In genomic region chr12:116916122-116916521, GRCh38 we compare ENCODE assay signal across 10 cellular contexts. TPM values are rescaled to one million over a fixed set of nuclear protein-coding genes. Genes with fewer than 3 reads are reported as not detected.
A peak's percentile ranks its signal among the peaks of the same experiment; 100 is the strongest.
DNase-seq lines count a peak whose midpoint lies in the region; ATAC-seq and TF ChIP-seq lines count a peak whose summit lies in the region.
"Had no signal": no experiment of that assay in that cellular context is flagged by ENCODE, and none has a peak within 500 bp of the region (broad histone marks: within the 10 kb centered on the region; RNA-seq: fewer than 3 reads in every experiment).

No MANE protein-coding gene starts in this region.

- H3K9me3 ChIP-seq in MM.1S (replicated peaks; ENCODE audit: insufficient read depth, low read length) (no peaks in the 10 kb centered on the region), osteoblast (ENCODE audit: low read depth, low read length) (no peaks in the 10 kb centered on the region)
- H3K9me3 ChIP-seq: spleen had no signal

- H3K27ac Mint-ChIP-seq in central memory CD8-positive, alpha-beta T cell (ENCODE audit: low read depth) = peak overlapping the region; percentile 95

- H3K9me3 Mint-ChIP-seq in central memory CD8-positive, alpha-beta T cell = no peaks in the 10 kb centered on the region

- no peaks in the 10 kb centered on the region for H3K27me3 Mint-ChIP-seq in central memory CD8-positive, alpha-beta T cell

- peaks cover 8% of the 10 kb centered on the region for H3K36me3 Mint-ChIP-seq in central memory CD8-positive, alpha-beta T cell (ENCODE audit: insufficient read depth)

- H3K27ac ChIP-seq in MM.1S (ENCODE audit: low read length) (peak overlapping the region; percentile 37; the same call in 1 of the 2 replicates), osteoblast (ENCODE audit: low read depth, low read length) (peak overlapping the region; percentile 5)
- H3K27ac ChIP-seq: spleen, WERI-Rb-1 had no signal

- H3K4me2 ChIP-seq in MM.1S (ENCODE audit: low read depth, low read length) (peak overlapping the region; percentile 12; the same call in 1 of the 2 replicates), osteoblast (ENCODE audit: insufficient read depth, low read length) (no peak overlapping the region)

- H3K4me3 ChIP-seq in MM.1S (ENCODE audit: low read length) (no peak overlapping the region), osteoblast (ENCODE audit: insufficient read depth, low read length) (no peak overlapping the region)
- H3K4me3 ChIP-seq: spleen had no signal

- H3F3A ChIP-seq in MM.1S (ENCODE audit: insufficient read depth, low read length) = 0 out of 2 replicates have a peak, but pooled peaks cover 3% of the 10 kb centered on the region

- H3K4me1 ChIP-seq in MM.1S (ENCODE audit: low read length) (peaks cover 16% of the 10 kb centered on the region), osteoblast (ENCODE audit: insufficient read depth, low read length) (peaks cover 18% of the 10 kb centered on the region)

- H3K4me3 Mint-ChIP-seq in central memory CD8-positive, alpha-beta T cell = no peak overlapping the region

- H3K27me3 ChIP-seq in MM.1S (replicated peaks; ENCODE audit: insufficient read depth, low read length) (no peaks in the 10 kb centered on the region), osteoblast (ENCODE audit: insufficient read depth, low read length) (no peaks in the 10 kb centered on the region)
- H3K27me3 ChIP-seq: spleen had no signal

- H4K20me1 ChIP-seq in MM.1S (ENCODE audit: insufficient read depth, low read length) (no peaks in the 10 kb centered on the region), osteoblast (ENCODE audit: insufficient read depth, low read length) (peaks cover 59% of the 10 kb centered on the region)

- TF ChIP-seq CTCF in MM.1S (IDR thresholded peaks at IDR 0.05; ENCODE audit: low read length) (no peak), osteoblast (IDR thresholded peaks at IDR 0.05; ENCODE audit: extremely low read depth, low read depth, low read length) (no peak)

- peaks cover 56% of the 10 kb centered on the region for H3K4me1 Mint-ChIP-seq in central memory CD8-positive, alpha-beta T cell

- no peak for ATAC-seq in central memory CD8-positive, alpha-beta T cell (replicated peaks; ENCODE audit: extremely low read depth, poor library complexity, severe bottlenecking)

- H2AFZ ChIP-seq in MM.1S (ENCODE audit: low read length) (no peak overlapping the region), osteoblast (ENCODE audit: low read length) (no peak overlapping the region)

- H3K79me2 ChIP-seq in MM.1S (ENCODE audit: low read length) = peaks cover 25% of the 10 kb centered on the region
- peaks cover 87% of the 10 kb centered on the region for H3K79me2 ChIP-seq in osteoblast (ENCODE audit: insufficient read depth, low read length)

- H3K36me3 ChIP-seq in MM.1S (replicated peaks; ENCODE audit: insufficient read depth, low read length) (no peaks in the 10 kb centered on the region), osteoblast (ENCODE audit: insufficient read depth, low read length) (peaks cover 3% of the 10 kb centered on the region)

- no peak overlapping the region for H3K9ac ChIP-seq in MM.1S (ENCODE audit: low read length)

- peak; percentile 24 for DNase-seq in GM03348 (ENCODE audit: low spot score)
- no peak for DNase-seq in MM.1S
- no peak for DNase-seq in central memory CD8-positive, alpha-beta T cell (ENCODE audit: low spot score in 2 of 2)
- peak; percentile 47 for DNase-seq in osteoblast (ENCODE audit: insufficient read length, low spot score, missing footprints)
- DNase-seq in GM19238 (ENCODE audit: insufficient read length, low spot score) = no peak
- no peak for DNase-seq in stimulated activated CD4-positive, alpha-beta T cell treated with anti-CD3 and anti-CD28 coated beads, Interleukin-2, amount 100 ng/mL, for 48 hours
- no peak for DNase-seq in NCI-H128 (lab: John Stamatoyannopoulos, UW; ENCODE audit: unreplicated experiment)
- DNase-seq: NCI-H1092, spleen had no signal

- no peaks in the 10 kb centered on the region for H3K9me2 ChIP-seq in MM.1S (replicated peaks; ENCODE audit: insufficient read depth, low read length)

RNA-seq across cellular contexts. Expression of gene FBXW8, which starts 5.4 kb away (rescaled TPM):
- total RNA-seq in osteoblast = 27.4 and 27.5 TPM in 2 replicates

RNA-seq across cellular contexts. Expression of gene HRK, which starts 34.9 kb away (rescaled TPM):
- total RNA-seq in osteoblast = under 0.01 and 0.59 TPM in 2 replicates

Comparison
In these comparisons a context has a peak if more than half of its experiments do, and no peak if none do; other contexts are left out.
1. DNase-seq: peak in GM03348 (single experiment) and osteoblast (single experiment); none in MM.1S (single experiment), central memory CD8-positive, alpha-beta T cell (0 of 2), GM19238 (single experiment), stimulated activated CD4-positive, alpha-beta T cell treated with anti-CD3 and anti-CD28 coated beads, Interleukin-2, amount 100 ng/mL, for 48 hours (0 of 2) and NCI-H128 (single experiment).